12 cellular contexts compared by ENCODE assay signal in genomic region chr6:53070808-53071207, GRCh38. TPM values are rescaled to one million over a fixed set of nuclear protein-coding genes. Genes with fewer than 3 reads are reported as not detected.
DNase-seq lines count a peak whose midpoint lies in the region; ATAC-seq, FAIRE-seq and TF ChIP-seq lines count a peak whose summit lies in the region.
"Had no signal": no experiment of that assay in that cellular context is flagged by ENCODE, and none has a peak within 500 bp of the region (broad histone marks: within the 10 kb centered on the region; RNA-seq: fewer than 3 reads in every experiment).

No MANE protein-coding gene starts in this region.

- H3K79me1 ChIP-seq in H9 (ENCODE audit: insufficient read depth, low read depth, low read length, poor library complexity, severe bottlenecking), result no peaks in the 10 kb centered on the region

- H3K4me3 ChIP-seq in Loucy (ENCODE audit: low read length, poor library complexity, severe bottlenecking), result no peak overlapping the region
- H3K4me3 ChIP-seq: esophagus muscularis mucosa, Peyer's patch had no signal

- H4K20me1 ChIP-seq in Loucy (ENCODE audit: insufficient read depth, low read length, poor library complexity, severe bottlenecking), result peaks cover 19% of the 10 kb centered on the region
- H4K20me1 ChIP-seq in H9 (ENCODE audit: control insufficient read depth, insufficient read depth, insufficient read length), result no peaks in the 10 kb centered on the region

- no peaks in the 10 kb centered on the region for H3K9me3 Mint-ChIP-seq in activated T-cell treated with anti-CD3 and anti-CD28 coated beads, Interleukin-2, amount 50 U/mL, for 72 hours
- H3K9me3 Mint-ChIP-seq in stimulated activated effector memory CD8-positive, alpha-beta T cell treated with anti-CD3 and anti-CD28 coated beads, Interleukin-12 subunit alpha, Interleukin-12 subunit beta, amount 100 ng/mL, for 72 hours, result no peaks in the 10 kb centered on the region
- H3K9me3 Mint-ChIP-seq in H9, result no peaks in the 10 kb centered on the region
- H3K9me3 Mint-ChIP-seq: mesothelial cell of epicardium had no signal

- H3K4ac ChIP-seq in H9 (ENCODE audit: low read depth, low read length), result no peak overlapping the region

- peaks cover 6 to 18% of the 10 kb centered on the region in 2 donors for H3K36me3 Mint-ChIP-seq in activated T-cell treated with anti-CD3 and anti-CD28 coated beads, Interleukin-2, amount 50 U/mL, for 72 hours (ENCODE audit: insufficient read depth in 2 of 2)
- H3K36me3 Mint-ChIP-seq in stimulated activated effector memory CD8-positive, alpha-beta T cell treated with anti-CD3 and anti-CD28 coated beads, Interleukin-12 subunit alpha, Interleukin-12 subunit beta, amount 100 ng/mL, for 72 hours, result peaks cover 45% of the 10 kb centered on the region
- H3K36me3 Mint-ChIP-seq in H9 (ENCODE audit: insufficient read depth in 1 of 3, low read depth in 3 of 3), result peaks cover 14 to 27% (median 25%) of the 10 kb centered on the region in 3 experiments

- H3F3A ChIP-seq in Loucy (ENCODE audit: low read depth), result peaks cover 6% of the 10 kb centered on the region; the same call in 1 of the 2 replicates

- H3K4me3 Mint-ChIP-seq in activated T-cell treated with anti-CD3 and anti-CD28 coated beads, Interleukin-2, amount 50 U/mL, for 72 hours, result peak overlapping the region; percentile 26 to 77
- no peak overlapping the region for H3K4me3 Mint-ChIP-seq in stimulated activated effector memory CD8-positive, alpha-beta T cell treated with anti-CD3 and anti-CD28 coated beads, Interleukin-12 subunit alpha, Interleukin-12 subunit beta, amount 100 ng/mL, for 72 hours
- H3K4me3 Mint-ChIP-seq in H9, result no peak overlapping the region
- H3K4me3 Mint-ChIP-seq: B cell, mesothelial cell of epicardium had no signal

- no peak overlapping the region for H2BK120ac ChIP-seq in H9 (ENCODE audit: low read depth, low read length, poor library complexity, severe bottlenecking)

- no peak overlapping the region for H3K4me2 ChIP-seq in Loucy (ENCODE audit: low read depth, low read length, poor library complexity, severe bottlenecking)
- H3K4me2 ChIP-seq in H9 (ENCODE audit: insufficient read depth, insufficient read length, low read length), result no peak overlapping the region

- H4K8ac ChIP-seq in H9 (replicated peaks; ENCODE audit: insufficient read length, low read depth, low read length), result no peak overlapping the region

- peak overlapping the region; percentile 48 for H3K27ac Mint-ChIP-seq in activated T-cell treated with anti-CD3 and anti-CD28 coated beads, Interleukin-2, amount 50 U/mL, for 72 hours
- no peak overlapping the region for H3K27ac Mint-ChIP-seq in stimulated activated effector memory CD8-positive, alpha-beta T cell treated with anti-CD3 and anti-CD28 coated beads, Interleukin-12 subunit alpha, Interleukin-12 subunit beta, amount 100 ng/mL, for 72 hours
- H3K27ac Mint-ChIP-seq in H9, result no peak overlapping the region
- H3K27ac Mint-ChIP-seq: B cell, mesothelial cell of epicardium had no signal

- H3K27me3 Mint-ChIP-seq in activated T-cell treated with anti-CD3 and anti-CD28 coated beads, Interleukin-2, amount 50 U/mL, for 72 hours (ENCODE audit: low read depth), result no peaks in the 10 kb centered on the region
- H3K27me3 Mint-ChIP-seq in H9 (ENCODE audit: low read depth), result no peaks in the 10 kb centered on the region; the same call in 1 of the 2 replicates
- H3K27me3 Mint-ChIP-seq: B cell had no signal

- H2AFZ ChIP-seq in Loucy (ENCODE audit: low read length) (no peak overlapping the region), H9 (ENCODE audit: low read length) (no peak overlapping the region)

- no peak overlapping the region for H3T11ph ChIP-seq in H9 (ENCODE audit: low read length)

- peaks cover 16% of the 10 kb centered on the region for H3K79me2 ChIP-seq in Loucy (ENCODE audit: insufficient read depth, low read length)
- H3K79me2 ChIP-seq in H9 (ENCODE audit: insufficient read depth, low read length), result no peaks in the 10 kb centered on the region; the same call in 1 of the 2 replicates

- no peak overlapping the region for H4K5ac ChIP-seq in H9 (ENCODE audit: insufficient read length, low read depth, low read length)

- no peaks in the 10 kb centered on the region for H3K9me3 ChIP-seq in Loucy (ENCODE audit: insufficient read depth, low read depth, low read length)
- H3K9me3 ChIP-seq in H9 (ENCODE audit: control insufficient read depth, low read depth, low read length), result no peaks in the 10 kb centered on the region
- H3K9me3 ChIP-seq: esophagus muscularis mucosa, Peyer's patch had no signal

- no peaks in the 10 kb centered on the region for H3K27me3 ChIP-seq in Loucy (ENCODE audit: insufficient read depth, low read length, poor library complexity, severe bottlenecking)
- H3K27me3 ChIP-seq in H9 (ENCODE audit: insufficient read depth, low read length), result no peaks in the 10 kb centered on the region
- H3K27me3 ChIP-seq: esophagus muscularis mucosa, Peyer's patch had no signal

- no peak overlapping the region for H3K9ac ChIP-seq in Loucy (ENCODE audit: low read depth, low read length, poor library complexity, severe bottlenecking)
- H3K9ac ChIP-seq in H9 (ENCODE audit: extremely low read depth, insufficient read length, low read length), result no peak overlapping the region

- peak; percentile 28 to 31 for DNase-seq in activated T-cell treated with anti-CD3 and anti-CD28 coated beads, Interleukin-2, amount 50 U/mL, for 72 hours
- DNase-seq in activated T-cell treated with anti-CD3 and anti-CD28 coated beads for 4 hours (no peak), H54 (ENCODE audit: insufficient read length, low spot score) (no peak), H9 (no peak), iPS-NIHi7 (ENCODE audit: extremely low spot score) (no peak), NCI-H187 treated with DMSO at 0.1 percent for 48 hours (lab: John Stamatoyannopoulos, UW) (no peak)
- no peak for DNase-seq in stimulated activated effector memory CD8-positive, alpha-beta T cell treated with anti-CD3 and anti-CD28 coated beads, Interleukin-12 subunit alpha, Interleukin-12 subunit beta, amount 100 ng/mL, for 72 hours (ENCODE audit: low spot score in 2 of 2)
- DNase-seq: Peyer's patch had no signal

- no peak overlapping the region for H3K23ac ChIP-seq in H9 (ENCODE audit: insufficient read length, low read depth, low read length)

- TF ChIP-seq POLR2A in H54 (IDR thresholded peaks at IDR 0.05; ENCODE audit: low read depth, low read length), result no peak

- H2AK5ac ChIP-seq in H9 (ENCODE audit: insufficient read length, low read length), result no peak overlapping the region

- H3K14ac ChIP-seq in H9 (ENCODE audit: insufficient read depth, low read length), result no peak overlapping the region

- FAIRE-seq in H54 (lab: Jason Lieb, UNC), result peak; percentile 20

- H3K36me3 ChIP-seq in Loucy (ENCODE audit: insufficient read depth, low read length), result peaks cover 8% of the 10 kb centered on the region; the same call in 1 of the 2 replicates

- peak; percentile 92 to 97 for ATAC-seq in activated T-cell treated with anti-CD3 and anti-CD28 coated beads, Interleukin-2, amount 50 U/mL, for 72 hours (replicated peaks in 1 of 2)
- ATAC-seq in stimulated activated effector memory CD8-positive, alpha-beta T cell treated with anti-CD3 and anti-CD28 coated beads, Interleukin-12 subunit alpha, Interleukin-12 subunit beta, amount 100 ng/mL, for 72 hours, result peak; percentile 97

- H3K27ac ChIP-seq in H9 (ENCODE audit: insufficient read length, low read depth, low read length), result no peak overlapping the region
- H3K27ac ChIP-seq: esophagus muscularis mucosa, Peyer's patch had no signal

- peaks cover 5% of the 10 kb centered on the region for H3K23me2 ChIP-seq in H9 (ENCODE audit: insufficient read length, low read depth, low read length, poor library complexity, severe bottlenecking)

- no peak overlapping the region for H2BK15ac ChIP-seq in H9 (ENCODE audit: low read depth, low read length)

- H3K4me1 ChIP-seq in Loucy (ENCODE audit: insufficient read depth, low read length, poor library complexity, severe bottlenecking) (peaks cover 28% of the 10 kb centered on the region), H9 (ENCODE audit: insufficient read depth, low read length) (no peaks in the 10 kb centered on the region)

- peaks cover 47% of the 10 kb centered on the region for H3K4me1 Mint-ChIP-seq in activated T-cell treated with anti-CD3 and anti-CD28 coated beads, Interleukin-2, amount 50 U/mL, for 72 hours (ENCODE audit: low read depth)
- H3K4me1 Mint-ChIP-seq in stimulated activated effector memory CD8-positive, alpha-beta T cell treated with anti-CD3 and anti-CD28 coated beads, Interleukin-12 subunit alpha, Interleukin-12 subunit beta, amount 100 ng/mL, for 72 hours, result peaks cover 35% of the 10 kb centered on the region
- peaks cover 7 to 10% of the 10 kb centered on the region in 2 experiments; a peak in 3 of 4 replicates for H3K4me1 Mint-ChIP-seq in H9

- no peak overlapping the region for H3K18ac ChIP-seq in H9 (ENCODE audit: insufficient read length, low read depth, low read length)

- H2BK5ac ChIP-seq in H9 (ENCODE audit: insufficient read length, low read length), result no peak overlapping the region

- no peak overlapping the region for H2BK20ac ChIP-seq in H9 (ENCODE audit: low read depth, low read length, poor library complexity, severe bottlenecking)

- peak; percentile 52 for TF ChIP-seq CTCF in Loucy (conservative IDR thresholded peaks at IDR 0.05; ENCODE audit: low read length)
- TF ChIP-seq CTCF in H9 (conservative IDR thresholded peaks at IDR 0.05), result no peak

- no peak overlapping the region for H2BK12ac ChIP-seq in H9 (ENCODE audit: insufficient read length, low read depth, low read length)

- H3K9me2 ChIP-seq in Loucy (replicated peaks; ENCODE audit: low read depth, low read length), result no peaks in the 10 kb centered on the region

- H4K91ac ChIP-seq in H9 (ENCODE audit: insufficient read length, low read depth, low read length), result no peak overlapping the region

- no CpG with 5 or more reads among the region's 1 CpG for WGBS in H9 (ENCODE audit: extremely low coverage, insufficient read length, low lambda C conversion rate)

- H3K56ac ChIP-seq in H9 (ENCODE audit: insufficient read length, low read depth, low read length), result no peak overlapping the region

RNA-seq across cellular contexts. Expression of gene FBXO9, which starts 5.6 kb away (rescaled TPM):
- 100 to 1,000 TPM in 1 of 2 donors, 10 to 100 TPM in 1; 77.2 to 103 TPM for total RNA-seq in activated T-cell treated with anti-CD3 and anti-CD28 coated beads, Interleukin-2, amount 50 U/mL, for 72 hours
- 62.5 and 68.4 TPM in 2 replicates for total RNA-seq in H9 (2021)

RNA-seq across cellular contexts. Expression of gene CILK1, which starts 9.2 kb away (rescaled TPM):
- total RNA-seq in activated T-cell treated with anti-CD3 and anti-CD28 coated beads, Interleukin-2, amount 50 U/mL, for 72 hours, result 10 to 100 TPM; 14.0 to 17.7 TPM
- total RNA-seq in H9 (2021), result 7.3 and 7.7 TPM in 2 replicates

Comparison
In these comparisons a context has a peak if more than half of its experiments do, and no peak if none do; other contexts are left out.
1. DNase-seq: peak in activated T-cell treated with anti-CD3 and anti-CD28 coated beads, Interleukin-2, amount 50 U/mL, for 72 hours (2 of 2); none in activated T-cell treated with anti-CD3 and anti-CD28 coated beads for 4 hours (single experiment), H54 (single experiment), stimulated activated effector memory CD8-positive, alpha-beta T cell treated with anti-CD3 and anti-CD28 coated beads, Interleukin-12 subunit alpha, Interleukin-12 subunit beta, amount 100 ng/mL, for 72 hours (0 of 2), H9 (single experiment), iPS-NIHi7 (single experiment) and NCI-H187 treated with DMSO at 0.1 percent for 48 hours (single experiment).
2. H3K4me3 Mint-ChIP-seq: peak in activated T-cell treated with anti-CD3 and anti-CD28 coated beads, Interleukin-2, amount 50 U/mL, for 72 hours (2 of 2); none in stimulated activated effector memory CD8-positive, alpha-beta T cell treated with anti-CD3 and anti-CD28 coated beads, Interleukin-12 subunit alpha, Interleukin-12 subunit beta, amount 100 ng/mL, for 72 hours (single experiment) and H9 (0 of 2).